8 cellular contexts compared by ENCODE assay signal in genomic region chr14:88323520-88324199, GRCh38. TPM values are rescaled to one million over a fixed set of nuclear protein-coding genes. Genes with fewer than 3 reads are reported as not detected.
A peak's percentile ranks its signal among the peaks of the same experiment; 100 is the strongest.
DNase-seq lines count a peak whose midpoint lies in the region; ATAC-seq and TF ChIP-seq lines count a peak whose summit lies in the region.

No MANE protein-coding gene starts in this region.

- H3K9me3 Mint-ChIP-seq in IgD-negative memory B cell: no peaks in the 10 kb centered on the region
- H3K9me3 Mint-ChIP-seq in activated B cell treated with CpG ODN at 0.5 μM for 24 hours: no peaks in the 10 kb centered on the region

- H3K36me3 ChIP-seq in cardiac muscle cell (no peaks in the 10 kb centered on the region), thoracic aorta (no peaks in the 10 kb centered on the region)

- H3K4me1 Mint-ChIP-seq in IgD-negative memory B cell (peaks cover 0 to 3% (median 2%) of the 10 kb centered on the region in 3 donors), activated B cell treated with CpG ODN at 0.5 μM for 24 hours (peaks cover 7% of the 10 kb centered on the region)

- H3K27me3 ChIP-seq in cardiac muscle cell (peaks cover 100% of the 10 kb centered on the region), thoracic aorta (replicated peaks; ENCODE audit: insufficient read depth) (peaks cover 10% of the 10 kb centered on the region)

- H3K27me3 Mint-ChIP-seq in IgD-negative memory B cell: peaks cover 45% of the 10 kb centered on the region
- H3K27me3 Mint-ChIP-seq in activated B cell treated with CpG ODN at 0.5 μM for 24 hours: peaks cover 44% of the 10 kb centered on the region

- H3K4me1 ChIP-seq in cardiac muscle cell (ENCODE audit: low read depth): no peaks in the 10 kb centered on the region
- H3K4me1 ChIP-seq in thoracic aorta (ENCODE audit: control insufficient read depth in 1 of 2, low read depth in 2 of 2): peaks cover 0 to 3% of the 10 kb centered on the region in 2 donors

- H3K36me3 Mint-ChIP-seq in IgD-negative memory B cell: no peaks in the 10 kb centered on the region
- no peaks in the 10 kb centered on the region for H3K36me3 Mint-ChIP-seq in activated B cell treated with CpG ODN at 0.5 μM for 24 hours (ENCODE audit: low read depth)

- CTCF ChIA-PET in activated B cell treated with CpG ODN at 0.5 μM for 24 hours (lab: Charles Lee): no interaction called here

- TF ChIP-seq CTCF in cardiac muscle cell (IDR thresholded peaks at IDR 0.05; ENCODE audit: low read depth, low read length) (no peak), activated B cell treated with CpG ODN at 0.5 μM for 24 hours (IDR thresholded peaks at IDR 0.05) (no peak), thoracic aorta (IDR thresholded peaks at IDR 0.05) (no peak)

- H3K4me3 ChIP-seq in cardiac muscle cell (peak overlapping the region; percentile 41), iPS-18c (ENCODE audit: insufficient read depth, low read depth, low read length) (peak overlapping the region; percentile 63), thoracic aorta (peak overlapping the region; percentile 42)

- H3K4me3 Mint-ChIP-seq in IgD-negative memory B cell (peak overlapping the region; percentile 81 to 89 (median 84)), activated B cell treated with CpG ODN at 0.5 μM for 24 hours (peak overlapping the region; percentile 85)

- intact Hi-C loops in Right ventricle myocardium superior (cut with DNase I): no loop called here
- intact Hi-C loops in activated B cell treated with CpG ODN at 0.5 μM for 24 hours (cut with micrococcal nuclease): loop anchor here (5.0 kb wide), 3 partner anchors 64 to 239 kb away; partner anchors contain the start of genes SPATA7 and ZC3H14

- DNase-seq in cardiac muscle cell (ENCODE audit: low read depth in 1 of 2, low spot score in 1 of 2) (peak; percentile 31 to 65), Right ventricle myocardium superior (no peak), activated B cell treated with CpG ODN at 0.5 μM for 24 hours (peak; percentile 30), thoracic aorta (ENCODE audit: low spot score) (no peak), dedifferentiated amniotic fluid mesenchymal stem cell (ENCODE audit: extremely low spot score) (no peak)

- no peak overlapping the region for H3K27ac Mint-ChIP-seq in IgD-negative memory B cell
- H3K27ac Mint-ChIP-seq in activated B cell treated with CpG ODN at 0.5 μM for 24 hours: no peak overlapping the region

- H3K9me3 ChIP-seq in cardiac muscle cell (ENCODE audit: low read depth) (no peaks in the 10 kb centered on the region), iPS-18c (ENCODE audit: control insufficient read depth, insufficient read depth, low read length) (no peaks in the 10 kb centered on the region), thoracic aorta (no peaks in the 10 kb centered on the region)

- POLR2A ChIA-PET in activated B cell treated with CpG ODN at 0.5 μM for 24 hours (lab: Charles Lee): interaction anchor here (1.0 kb wide), 1 partner anchor 318 kb away, joined by 4 read pairs; the partner anchor contains the start of gene GPR65

- H3K27ac ChIP-seq in cardiac muscle cell (no peak overlapping the region), thoracic aorta (no peak overlapping the region)

- no peak for ATAC-seq in Right ventricle myocardium superior (ENCODE audit: poor library complexity)
- peak; percentile 95 for ATAC-seq in GM21737 (IDR thresholded peaks at IDR 0.05; ENCODE audit: unreplicated experiment)
- peak; percentile 80 for ATAC-seq in activated B cell treated with CpG ODN at 0.5 μM for 24 hours (ENCODE audit: low read depth)
- ATAC-seq in thoracic aorta (ENCODE audit: insufficient number of reproducible peaks, low FRiP score, low read depth): no peak

RNA-seq across cellular contexts. Expression of gene KCNK10, which starts 0.6 kb away (rescaled TPM):
- total RNA-seq in cardiac muscle cell (not detected in 2 replicates), Right ventricle myocardium superior (not detected), activated B cell treated with CpG ODN at 0.5 μM for 24 hours (0.07 and 0.13 TPM in 2 replicates), thoracic aorta (not detected)
- polyA plus RNA-seq in cardiac muscle cell (not detected in 2 replicates), IgD-negative memory B cell (not detected)

Comparison
In these comparisons a context has a peak if more than half of its experiments do, and no peak if none do; other contexts are left out.
1. DNase-seq: peak in cardiac muscle cell (2 of 2) and activated B cell treated with CpG ODN at 0.5 μM for 24 hours (single experiment); none in Right ventricle myocardium superior (single experiment), thoracic aorta (single experiment) and dedifferentiated amniotic fluid mesenchymal stem cell (single experiment).
2. ATAC-seq: peak in GM21737 (single experiment) and activated B cell treated with CpG ODN at 0.5 μM for 24 hours (single experiment); none in Right ventricle myocardium superior (single experiment) and thoracic aorta (single experiment).
3. Peak in every context shown above with its lines, with median percentiles within 50 percentile points of each other: H3K4me3 ChIP-seq.